Comparison of ENCODE assay signal across 15 cellular contexts in genomic region chr1:29837306-29837646, GRCh38.
A peak's percentile ranks its signal among the peaks of the same experiment; 100 is the strongest.
DNase-seq lines count a peak whose midpoint lies in the region; ATAC-seq and TF ChIP-seq lines count a peak whose summit lies in the region.
"Had no signal": no experiment of that assay in that cellular context is flagged by ENCODE, and none has a peak within 500 bp of the region (broad histone marks: within the 10 kb centered on the region; RNA-seq: fewer than 3 reads in every experiment).

No MANE protein-coding gene starts in this region.

- H3K18ac ChIP-seq in H9 (ENCODE audit: insufficient read length, low read depth, low read length): no peak overlapping the region

- H3K9me3 ChIP-seq in H9 (ENCODE audit: control insufficient read depth, low read depth, low read length) (no peaks in the 10 kb centered on the region), spleen (peaks cover 0 to 18% (median 14%) of the 10 kb centered on the region in 8 donors)

- no peak overlapping the region for H3K4ac ChIP-seq in H9 (ENCODE audit: low read depth, low read length)

- peaks cover 9 to 11% of the 10 kb centered on the region in 2 experiments for H3K9me3 Mint-ChIP-seq in H9

- no peak overlapping the region for H2BK15ac ChIP-seq in H9 (ENCODE audit: low read depth, low read length)

- H3K27me3 Mint-ChIP-seq in H9 (ENCODE audit: low read depth): peaks cover 2% of the 10 kb centered on the region

- peak; percentile 43 for DNase-seq in activated CD8-positive, alpha-beta memory T cell treated with anti-CD3 and anti-CD28 coated beads for 24 hours
- no peak for DNase-seq in activated CD8-positive, alpha-beta memory T cell treated with anti-CD3 and anti-CD28 coated beads, Interleukin-2, amount 50 U/mL, for 4 hours
- peak; percentile 24 for DNase-seq in H9
- DNase-seq in coronary artery (ENCODE audit: low spot score): peak; percentile 63
- DNase-seq in spleen: peak; percentile 22
- DNase-seq: 8988T; C1 segment of cervical spinal cord; CD4-positive, alpha-beta T cell; DND-41; GDM1; GM23248; H7 had no signal

- H3K36me3 ChIP-seq in spleen: no peaks in the 10 kb centered on the region

- H3K4me3 Mint-ChIP-seq in H9: no peak overlapping the region
- H3K4me3 Mint-ChIP-seq: CD4-positive, alpha-beta T cell; IgD-negative memory B cell had no signal

- no peak overlapping the region; the same call in 1 of the 2 replicates for H3K14ac ChIP-seq in H9 (ENCODE audit: insufficient read depth, low read length)

- H3K4me1 ChIP-seq in H9 (ENCODE audit: insufficient read depth, low read length) (no peaks in the 10 kb centered on the region), spleen (no peaks in the 10 kb centered on the region)

- intact Hi-C loops in spleen (cut with DNase I; ENCODE audit: low total_unique reads): no loop called here

- H3K56ac ChIP-seq in H9 (ENCODE audit: insufficient read length, low read depth, low read length): no peak overlapping the region

- no peak overlapping the region for H2AFZ ChIP-seq in H9 (ENCODE audit: low read length)
- H2AFZ ChIP-seq: GM23248 had no signal

- no peak overlapping the region for H3K4me2 ChIP-seq in H9 (ENCODE audit: insufficient read depth, insufficient read length, low read length)

- ATAC-seq in GM21423 (IDR thresholded peaks at IDR 0.05; ENCODE audit: unreplicated experiment) (no peak), GM21786 (IDR thresholded peaks at IDR 0.05; ENCODE audit: unreplicated experiment) (no peak)

- no peaks in the 10 kb centered on the region for H3K23me2 ChIP-seq in H9 (ENCODE audit: insufficient read length, low read depth, low read length, poor library complexity, severe bottlenecking)

- H3K36me3 Mint-ChIP-seq in H9 (ENCODE audit: insufficient read depth in 1 of 3, low read depth in 3 of 3): peaks cover 1 to 7% (median 3%) of the 10 kb centered on the region in 3 experiments; a peak in 4 of 7 replicates
- H3K36me3 Mint-ChIP-seq: IgD-negative memory B cell had no signal

- H4K91ac ChIP-seq in H9 (ENCODE audit: insufficient read length, low read depth, low read length): no peak overlapping the region

- H3K4me3 ChIP-seq in coronary artery: no peak overlapping the region
- no peak overlapping the region for H3K4me3 ChIP-seq in spleen
- H3K4me3 ChIP-seq: GM23248 had no signal

- no peaks in the 10 kb centered on the region for H3K79me1 ChIP-seq in H9 (ENCODE audit: insufficient read depth, low read depth, low read length, poor library complexity, severe bottlenecking)

- no peak for TF ChIP-seq CTCF in H9 (conservative IDR thresholded peaks at IDR 0.05)
- no peak for TF ChIP-seq CTCF in coronary artery (IDR thresholded peaks at IDR 0.05)
- TF ChIP-seq CTCF in spleen (IDR thresholded peaks at IDR 0.05 in 8 of 11, conservative IDR thresholded peaks at IDR 0.05 in 3 of 11): no peak

- H2BK12ac ChIP-seq in H9 (ENCODE audit: insufficient read length, low read depth, low read length): no peak overlapping the region

- H3K9ac ChIP-seq in H9 (ENCODE audit: extremely low read depth, insufficient read length, low read length): no peak overlapping the region
- H3K9ac ChIP-seq: GM23248 had no signal

- H3K79me2 ChIP-seq in H9 (ENCODE audit: insufficient read depth, low read length): no peaks in the 10 kb centered on the region

- H2BK5ac ChIP-seq in H9 (ENCODE audit: insufficient read length, low read length): no peak overlapping the region

- H2BK20ac ChIP-seq in H9 (ENCODE audit: low read depth, low read length, poor library complexity, severe bottlenecking): no peak overlapping the region

- H2AK5ac ChIP-seq in H9 (ENCODE audit: insufficient read length, low read length): no peak overlapping the region

- H3K23ac ChIP-seq in H9 (ENCODE audit: insufficient read length, low read depth, low read length): no peak overlapping the region

- no peak overlapping the region for H4K5ac ChIP-seq in H9 (ENCODE audit: insufficient read length, low read depth, low read length)

- no peak overlapping the region for H3K27ac Mint-ChIP-seq in H9
- H3K27ac Mint-ChIP-seq: CD4-positive, alpha-beta T cell; IgD-negative memory B cell had no signal

- no peaks in the 10 kb centered on the region for H3K27me3 ChIP-seq in H9 (ENCODE audit: insufficient read depth, low read length)
- peaks cover 0 to 37% (median 0%) of the 10 kb centered on the region in 7 donors for H3K27me3 ChIP-seq in spleen (replicated peaks in 1 of 7)

- peaks cover 9 to 19% of the 10 kb centered on the region in 2 experiments for H3K4me1 Mint-ChIP-seq in H9
- H3K4me1 Mint-ChIP-seq: IgD-negative memory B cell had no signal

- H4K20me1 ChIP-seq in H9 (ENCODE audit: control insufficient read depth, insufficient read depth, insufficient read length): no peaks in the 10 kb centered on the region

- no CpG with 5 or more reads among the region's 4 CpGs for WGBS in H9 (ENCODE audit: extremely low coverage, insufficient read length, low lambda C conversion rate)
- WGBS in spleen, 5 donors: 71 to 79% (median 73%) methylated on average over 3 to 4 of the region's 4 CpGs

- no peak for TF ChIP-seq POLR2A in spleen (IDR thresholded peaks at IDR 0.05)

- H2BK120ac ChIP-seq in H9 (ENCODE audit: low read depth, low read length, poor library complexity, severe bottlenecking): no peak overlapping the region

- H4K8ac ChIP-seq in H9 (replicated peaks; ENCODE audit: insufficient read length, low read depth, low read length): no peak overlapping the region

- H3K27ac ChIP-seq in H9 (ENCODE audit: insufficient read length, low read depth, low read length): no peak overlapping the region
- H3K27ac ChIP-seq in coronary artery: no peak overlapping the region
- H3K27ac ChIP-seq in spleen: no peak overlapping the region
- H3K27ac ChIP-seq: GM23248 had no signal

- no peak overlapping the region for H3T11ph ChIP-seq in H9 (ENCODE audit: low read length)
